ENCODE assay signal across 8 cellular contexts in the genomic region with DNA sequence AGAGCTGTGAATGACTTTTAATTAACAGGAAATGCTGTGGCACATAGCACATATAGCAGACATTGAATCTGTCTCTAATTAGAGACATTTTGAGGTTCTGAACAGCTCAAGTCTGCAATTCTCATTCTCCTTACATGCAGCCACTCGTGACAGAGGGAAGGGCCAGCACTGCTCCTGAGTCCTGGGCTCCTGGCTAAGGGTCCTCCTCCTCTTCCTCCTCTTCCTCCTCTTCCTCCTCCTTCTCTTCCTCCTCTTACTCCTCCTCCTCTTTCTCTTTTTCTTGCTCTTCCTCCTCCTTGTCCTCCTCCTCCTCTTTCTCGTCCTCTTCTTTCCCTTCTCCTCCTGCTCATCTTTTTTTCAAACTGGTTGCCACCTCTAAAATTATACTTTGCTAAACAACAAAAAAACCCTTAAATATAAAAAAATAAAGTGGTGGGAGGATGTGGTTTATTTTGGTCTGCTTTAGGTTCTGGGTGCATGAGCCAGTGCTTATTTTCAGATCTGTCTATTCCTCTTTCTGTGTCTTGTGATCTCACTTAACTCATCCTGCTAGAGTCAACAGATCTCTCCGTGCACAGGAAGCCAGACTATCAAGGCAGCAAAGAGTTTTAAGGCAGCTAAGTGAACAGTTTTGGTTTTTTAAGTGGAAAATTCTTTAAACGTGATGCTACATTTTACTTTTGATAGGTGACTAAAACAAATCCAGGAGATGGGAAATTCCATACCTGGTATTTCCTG.
DNase-seq lines count a peak whose midpoint lies in the region; ATAC-seq lines count a peak whose summit lies in the region.

No MANE protein-coding gene starts in this region.

- no peaks in the 10 kb centered on the region for H3K27me3 Mint-ChIP-seq in activated naive CD8-positive, alpha-beta T cell

- H3K4me1 Mint-ChIP-seq in activated naive CD8-positive, alpha-beta T cell (ENCODE audit: low read depth), result peaks cover 53% of the 10 kb centered on the region

- no peak for DNase-seq in sciatic nerve (ENCODE audit: low spot score)
- DNase-seq in DMS79 treated with DMSO at 0.1 percent for 48 hours (lab: John Stamatoyannopoulos, UW), result no peak
- no peak for DNase-seq in NCI-H1092 (lab: John Stamatoyannopoulos, UW)
- no peak for DNase-seq in GM03348 (ENCODE audit: low spot score)

- H3K36me3 Mint-ChIP-seq in activated naive CD8-positive, alpha-beta T cell, result no peaks in the 10 kb centered on the region

- peak; percentile 79 for ATAC-seq in GM19467 (IDR thresholded peaks at IDR 0.05; ENCODE audit: unreplicated experiment)
- peak; percentile 74 for ATAC-seq in HG03521 (IDR thresholded peaks at IDR 0.05; ENCODE audit: unreplicated experiment)
- ATAC-seq in sciatic nerve, result peak; percentile 80

- intact Hi-C loops in sciatic nerve (cut with DNase I), result no loop called here

- H3K4me3 ChIP-seq in GM08714 (ENCODE audit: low read length), result peak overlapping the region; percentile 31; the same call in 1 of the 2 replicates

- peak overlapping the region; percentile 63 for H3K4me3 Mint-ChIP-seq in activated naive CD8-positive, alpha-beta T cell

- H3K9me3 Mint-ChIP-seq in activated naive CD8-positive, alpha-beta T cell (ENCODE audit: low read depth), result peaks cover 6% of the 10 kb centered on the region

- H3K27ac Mint-ChIP-seq in activated naive CD8-positive, alpha-beta T cell, result peak overlapping the region; percentile 82
